In the genomic region with DNA sequence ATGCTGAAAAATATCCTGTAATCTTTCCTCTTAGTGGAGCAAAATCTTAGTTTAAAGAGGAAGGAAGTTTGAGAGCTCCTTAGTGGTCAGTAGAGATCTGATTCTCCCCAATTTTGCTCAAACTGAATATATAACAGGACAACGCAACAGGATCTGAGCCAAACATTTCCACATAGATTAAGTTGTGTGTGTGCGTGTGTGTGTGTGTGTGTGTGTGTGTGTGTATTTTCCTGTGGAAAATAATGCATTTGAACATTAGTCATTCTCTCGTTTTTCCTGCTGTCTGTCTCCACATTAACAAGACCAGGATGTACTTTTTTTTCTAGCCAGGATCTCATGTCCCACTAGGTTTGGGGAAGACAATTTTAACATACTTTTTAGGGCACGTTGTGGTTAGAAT, we compare ENCODE assay signal across 25 cellular contexts.
"Had no signal": no experiment of that assay in that cellular context is flagged by ENCODE, and none has a peak within 500 bp of the region (broad histone marks: within the 10 kb centered on the region; RNA-seq: fewer than 3 reads in every experiment).

No MANE protein-coding gene starts in this region.

- H3K9me3 Mint-ChIP-seq: brain, WTC11 had no signal

- H3K4me3 Mint-ChIP-seq: activated CD4-positive, alpha-beta T cell treated with anti-CD3 and anti-CD28 coated beads for 36 hours; activated CD4-positive, alpha-beta T cell treated with anti-CD3 and anti-CD28 coated beads, Interleukin-2, amount 10 ng/mL, durations not matched to agents 7 days and 5 days; activated CD8-positive, alpha-beta T cell treated with anti-CD3 and anti-CD28 coated beads, Interleukin-2, amount 10 ng/mL, durations not matched to agents 7 days and 5 days; activated naive CD4-positive, alpha-beta T cell treated with anti-CD3 and anti-CD28 coated beads, Interleukin-2, amount 10 ng/mL, durations not matched to agents 7 days and 5 days; activated naive CD8-positive, alpha-beta T cell; activated naive CD8-positive, alpha-beta T cell treated with anti-CD3 and anti-CD28 coated beads, Interleukin-2, amount 50 U/mL, for 24 hours; activated T-cell treated with anti-CD3 and anti-CD28 coated beads, Interleukin-2, amount 50 U/mL, for 24 hours; brain; WTC11 had no signal

- H3K27me3 Mint-ChIP-seq: activated CD4-positive, alpha-beta T cell treated with anti-CD3 and anti-CD28 coated beads for 36 hours; activated CD4-positive, alpha-beta T cell treated with anti-CD3 and anti-CD28 coated beads, Interleukin-2, amount 10 ng/mL, durations not matched to agents 7 days and 5 days; activated naive CD4-positive, alpha-beta T cell treated with anti-CD3 and anti-CD28 coated beads, Interleukin-2, amount 10 ng/mL, durations not matched to agents 7 days and 5 days; activated naive CD8-positive, alpha-beta T cell; activated naive CD8-positive, alpha-beta T cell treated with anti-CD3 and anti-CD28 coated beads, Interleukin-2, amount 50 U/mL, for 24 hours; activated T-cell treated with anti-CD3 and anti-CD28 coated beads, Interleukin-2, amount 50 U/mL, for 24 hours; brain had no signal

- H3K4me1 Mint-ChIP-seq: activated CD4-positive, alpha-beta T cell treated with anti-CD3 and anti-CD28 coated beads for 36 hours; activated CD4-positive, alpha-beta T cell treated with anti-CD3 and anti-CD28 coated beads, Interleukin-2, amount 10 ng/mL, durations not matched to agents 7 days and 5 days; activated naive CD4-positive, alpha-beta T cell treated with anti-CD3 and anti-CD28 coated beads, Interleukin-2, amount 10 ng/mL, durations not matched to agents 7 days and 5 days; activated naive CD8-positive, alpha-beta T cell treated with anti-CD3 and anti-CD28 coated beads, Interleukin-2, amount 50 U/mL, for 24 hours; brain; WTC11 had no signal

- DNase-seq: activated CD4-positive, alpha-beta T cell treated with anti-CD3 and anti-CD28 coated beads for 36 hours; activated CD4-positive, alpha-beta T cell treated with anti-CD3 and anti-CD28 coated beads, Interleukin-2, amount 10 ng/mL, durations not matched to agents 7 days and 5 days; activated CD4-positive, alpha-beta T cell treated with anti-CD3 and anti-CD28 coated beads, Interleukin-2, amount 50 U/mL, for 48 hours; activated CD8-positive, alpha-beta T cell treated with anti-CD3 and anti-CD28 coated beads, Interleukin-2, amount 10 ng/mL, durations not matched to agents 7 days and 5 days; activated naive CD4-positive, alpha-beta T cell treated with anti-CD3 and anti-CD28 coated beads, Interleukin-2, amount 10 ng/mL, durations not matched to agents 7 days and 5 days; activated naive CD8-positive, alpha-beta T cell treated with anti-CD3 and anti-CD28 coated beads, Interleukin-2, amount 50 U/mL, for 24 hours; activated T-cell treated with anti-CD3 and anti-CD28 coated beads, Interleukin-2, amount 50 U/mL, for 24 hours; anterior cingulate cortex; central memory CD4-positive, alpha-beta T cell; KG1; MM.1S; MV-4-11; NCI-H1092; NCI-H1436 treated with DMSO at 0.1 percent for 48 hours; NCI-H1694 treated with DMSO at 0.1 percent for 48 hours; NCI-H2029; NCI-H510A; NCI-H526; NCI-H748 treated with DMSO at 0.1 percent for 48 hours; NK-92 treated with Interleukin-12 subunit alpha and Interleukin-12 subunit beta, amount 100 ng/mL, for 24 hours; SW 1271 had no signal

- H3K27ac Mint-ChIP-seq: activated CD4-positive, alpha-beta T cell treated with anti-CD3 and anti-CD28 coated beads for 36 hours; activated CD4-positive, alpha-beta T cell treated with anti-CD3 and anti-CD28 coated beads, Interleukin-2, amount 10 ng/mL, durations not matched to agents 7 days and 5 days; activated CD8-positive, alpha-beta T cell treated with anti-CD3 and anti-CD28 coated beads, Interleukin-2, amount 10 ng/mL, durations not matched to agents 7 days and 5 days; activated naive CD4-positive, alpha-beta T cell treated with anti-CD3 and anti-CD28 coated beads, Interleukin-2, amount 10 ng/mL, durations not matched to agents 7 days and 5 days; activated naive CD8-positive, alpha-beta T cell; activated naive CD8-positive, alpha-beta T cell treated with anti-CD3 and anti-CD28 coated beads, Interleukin-2, amount 50 U/mL, for 24 hours; activated T-cell treated with anti-CD3 and anti-CD28 coated beads, Interleukin-2, amount 50 U/mL, for 24 hours; brain; WTC11 had no signal

- ATAC-seq: activated CD4-positive, alpha-beta T cell treated with anti-CD3 and anti-CD28 coated beads for 36 hours; activated CD4-positive, CD25-positive, alpha-beta regulatory T cell treated with anti-CD3 and anti-CD28 coated beads, Interleukin-2, amount 50 U/mL, for 24 hours; activated CD8-positive, alpha-beta T cell treated with anti-CD3 and anti-CD28 coated beads, Interleukin-2, amount 10 ng/mL, durations not matched to agents 7 days and 5 days; activated naive CD8-positive, alpha-beta T cell treated with anti-CD3 and anti-CD28 coated beads, Interleukin-2, amount 50 U/mL, for 24 hours; WTC11 had no signal

- H3K36me3 Mint-ChIP-seq: activated naive CD4-positive, alpha-beta T cell treated with anti-CD3 and anti-CD28 coated beads, Interleukin-2, amount 10 ng/mL, durations not matched to agents 7 days and 5 days; activated naive CD8-positive, alpha-beta T cell; brain; WTC11 had no signal
